Comparison of ENCODE assay signal across 8 cellular contexts in genomic region chr17:75088902-75089417, GRCh38. TPM values are rescaled to one million over a fixed set of nuclear protein-coding genes. Genes with fewer than 3 reads are reported as not detected.
A peak's percentile ranks its signal among the peaks of the same experiment; 100 is the strongest.
DNase-seq lines count a peak whose midpoint lies in the region; TF ChIP-seq lines count a peak whose summit lies in the region.

No MANE protein-coding gene starts in this region.

- H3K4me1 ChIP-seq in HUES6 (ENCODE audit: control insufficient read depth, insufficient read depth, low read length) (peaks cover 61% of the 10 kb centered on the region), mesendoderm (ENCODE audit: control insufficient read depth, low read depth, low read length) (peaks cover 23% of the 10 kb centered on the region)

- H3K27me3 ChIP-seq in HUES6 (ENCODE audit: control insufficient read depth, insufficient read depth, low read length): no peaks in the 10 kb centered on the region
- no peaks in the 10 kb centered on the region for H3K27me3 ChIP-seq in mesendoderm (ENCODE audit: insufficient read depth, low read length, poor library complexity)

- H3K36me3 ChIP-seq in HUES6 (ENCODE audit: control insufficient read depth, insufficient read depth, low read length) (peaks cover 1% of the 10 kb centered on the region; the same call in 1 of the 2 replicates), mesendoderm (ENCODE audit: control insufficient read depth, insufficient read depth, low read length) (no peaks in the 10 kb centered on the region)

- no CpG with 5 or more reads among the region's 2 CpGs for WGBS in mesendoderm (ENCODE audit: extremely low coverage, insufficient coverage, low lambda C conversion rate)

- H3K27ac ChIP-seq in HUES6 (ENCODE audit: low read depth, low read length) (peak overlapping the region; percentile 97), mesendoderm (ENCODE audit: low read depth, low read length) (peak overlapping the region; percentile 98)

- peaks cover 24% of the 10 kb centered on the region for H3K79me2 ChIP-seq in mesendoderm (ENCODE audit: control insufficient read depth, insufficient read depth, low read length)

- peak overlapping the region; percentile 88 for H3K56ac ChIP-seq in mesendoderm (ENCODE audit: low read length)

- no peak overlapping the region for H4K5ac ChIP-seq in mesendoderm (ENCODE audit: low read length)

- H2BK5ac ChIP-seq in mesendoderm (ENCODE audit: low read length): peak overlapping the region; percentile 1

- no peak overlapping the region for H2BK15ac ChIP-seq in mesendoderm (replicated peaks; ENCODE audit: low read depth)

- H3K4ac ChIP-seq in mesendoderm (ENCODE audit: low read depth, low read length): peak overlapping the region; percentile 65

- no peak for TF ChIP-seq CTCF in AG04449 (IDR thresholded peaks at IDR 0.05; ENCODE audit: insufficient read depth, low read length, missing control alignments)
- no peak for TF ChIP-seq CTCF in GM10266 (IDR thresholded peaks at IDR 0.05; ENCODE audit: control insufficient read depth, insufficient read depth, low read depth, missing control alignments)

- H3K9me3 ChIP-seq in HUES6 (ENCODE audit: control insufficient read depth, insufficient read depth, low read depth, low read length): no peaks in the 10 kb centered on the region

- peak overlapping the region; percentile 2 for H2AK5ac ChIP-seq in mesendoderm (ENCODE audit: low read length)

- CTCF ChIA-PET in AG04449 (lab: Yijun Ruan, JAX): interaction anchor here (0.8 to 3.2 kb wide), 10 partner anchors 10 to 127 kb away, joined by 3 to 25 read pairs (median 8); no protein-coding TSS in a partner anchor

- DNase-seq in AG04449 (ENCODE audit: low read depth, low spot score) (no peak), astrocyte of the hippocampus (ENCODE audit: low read depth, low spot score) (peak; percentile 55), mesendoderm (peak; percentile 83), NCI-H510A (lab: John Stamatoyannopoulos, UW) (no peak), GM10266 (ENCODE audit: extremely low spot score) (no peak), GM19240 (ENCODE audit: insufficient read length, low spot score) (no peak)
- DNase-seq in activated CD8-positive, alpha-beta memory T cell treated with anti-CD3 and anti-CD28 coated beads for 24 hours: no peak

- peak overlapping the region; percentile 96 for H3K9ac ChIP-seq in HUES6 (ENCODE audit: low read length)
- H3K9ac ChIP-seq in mesendoderm (ENCODE audit: low read length): peak overlapping the region; percentile 81

- peaks cover 24% of the 10 kb centered on the region for H3K79me1 ChIP-seq in mesendoderm (ENCODE audit: low read length)

- peak overlapping the region; percentile 99 for H3K18ac ChIP-seq in mesendoderm (ENCODE audit: low read length)

- no peak overlapping the region for H4K8ac ChIP-seq in mesendoderm (ENCODE audit: low read depth, low read length)

- H3K4me3 ChIP-seq in AG04449 (ENCODE audit: low read depth, low read length) (peak overlapping the region; percentile 69), HUES6 (ENCODE audit: low read depth, low read length) (peak overlapping the region; percentile 83), mesendoderm (ENCODE audit: low read length) (no peak overlapping the region)

- POLR2A ChIA-PET in AG04449 (lab: Yijun Ruan, JAX): interaction anchor here (0.5 to 1.7 kb wide), 3 partner anchors 11 to 29 kb away, joined by 3 to 11 read pairs (median 3); no protein-coding TSS in a partner anchor

- H3K4me2 ChIP-seq in mesendoderm (ENCODE audit: low read length): peak overlapping the region; percentile 38

- H3K23ac ChIP-seq in mesendoderm (ENCODE audit: low read length): no peak overlapping the region

- peak overlapping the region; percentile 1 for H2BK120ac ChIP-seq in mesendoderm (ENCODE audit: low read depth, low read length)

RNA-seq across cellular contexts. Expression of gene SLC16A5, which starts 1.2 kb away (rescaled TPM):
- polyA plus RNA-seq in mesendoderm (2013, experiment 1 of 2): 14.5 TPM
- 13.3 TPM for polyA plus RNA-seq in mesendoderm (2013, experiment 2 of 2)

RNA-seq across cellular contexts. Expression of gene ARMC7, which starts 20.8 kb away (rescaled TPM):
- polyA plus RNA-seq in mesendoderm (2013, experiment 1 of 2): 14.7 TPM
- polyA plus RNA-seq in mesendoderm (2013, experiment 2 of 2): 14.5 TPM

RNA-seq across cellular contexts. Expression of gene KCTD2, which starts 41.9 kb away (rescaled TPM):
- polyA plus RNA-seq in mesendoderm (2013, experiment 1 of 2): 39.4 TPM
- polyA plus RNA-seq in mesendoderm (2013, experiment 2 of 2): 37.9 TPM

RNA-seq across cellular contexts. Expression of gene ATP5PD, which starts 42.2 kb away (rescaled TPM):
- polyA plus RNA-seq in mesendoderm (2013, experiment 1 of 2): 592 TPM
- polyA plus RNA-seq in mesendoderm (2013, experiment 2 of 2): 600 TPM

RNA-seq across cellular contexts. Expression of gene NT5C, which starts 42.6 kb away (rescaled TPM):
- 52.7 TPM for polyA plus RNA-seq in mesendoderm (2013, experiment 1 of 2)
- 50.6 TPM for polyA plus RNA-seq in mesendoderm (2013, experiment 2 of 2)

Comparison
In these comparisons a context has a peak if more than half of its experiments do, and no peak if none do; other contexts are left out.
1. DNase-seq: peak in astrocyte of the hippocampus (single experiment) and mesendoderm (single experiment); none in AG04449 (single experiment), NCI-H510A (single experiment), GM10266 (single experiment), activated CD8-positive, alpha-beta memory T cell treated with anti-CD3 and anti-CD28 coated beads for 24 hours (single experiment) and GM19240 (single experiment).